In the genomic region with DNA sequence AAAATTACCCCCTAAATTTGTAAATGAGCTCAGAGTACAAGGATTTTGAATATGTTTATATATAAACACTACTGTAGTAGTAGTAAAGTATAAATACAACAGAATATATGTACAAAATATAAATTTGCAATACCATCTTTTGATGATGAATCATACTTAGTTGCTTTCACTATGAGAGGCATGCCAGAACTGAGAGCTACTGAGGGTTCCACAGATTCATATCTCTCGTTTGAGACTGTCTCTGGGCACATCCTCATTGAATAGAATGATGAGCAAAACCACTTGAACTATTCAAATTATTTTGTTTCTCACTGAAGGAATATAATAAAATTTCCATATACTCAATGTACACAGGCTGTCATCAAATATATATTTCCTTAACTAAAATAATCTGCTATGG, we compare ENCODE assay signal across 26 cellular contexts.
DNase-seq lines count a peak whose midpoint lies in the region; ATAC-seq, FAIRE-seq and TF ChIP-seq lines count a peak whose summit lies in the region.
"Had no signal": no experiment of that assay in that cellular context is flagged by ENCODE, and none has a peak within 500 bp of the region (broad histone marks: within the 10 kb centered on the region; RNA-seq: fewer than 3 reads in every experiment).

No MANE protein-coding gene starts in this region.

- no peaks in the 10 kb centered on the region for H3K9me3 ChIP-seq in SK-N-SH
- no peaks in the 10 kb centered on the region for H3K9me3 ChIP-seq in pancreas
- H3K9me3 ChIP-seq: BLaER1, SJSA1 had no signal

- FAIRE-seq in pancreas (lab: Jason Lieb, UNC) = no peak
- FAIRE-seq: G401.6, K562 had no signal

- no peaks in the 10 kb centered on the region for H4K20me1 ChIP-seq in SK-N-SH (ENCODE audit: insufficient read depth)
- H4K20me1 ChIP-seq: BLaER1 had no signal

- H3K79me2 ChIP-seq in SK-N-SH (ENCODE audit: insufficient read depth) = no peaks in the 10 kb centered on the region

- no peaks in the 10 kb centered on the region for H3K27me3 ChIP-seq in SK-N-SH (ENCODE audit: insufficient read depth)
- H3K27me3 ChIP-seq in pancreas = no peaks in the 10 kb centered on the region
- H3K27me3 ChIP-seq: BLaER1 had no signal

- no peaks in the 10 kb centered on the region for H3K36me3 ChIP-seq in SK-N-SH (replicated peaks in 1 of 2; ENCODE audit: control insufficient read depth in 1 of 2, insufficient read depth in 2 of 2, low read length in 1 of 2)
- no peaks in the 10 kb centered on the region for H3K36me3 ChIP-seq in pancreas
- H3K36me3 ChIP-seq: BLaER1, HAP-1, SJSA1 had no signal

- no peak overlapping the region for H3K4me2 ChIP-seq in SK-N-SH
- H3K4me2 ChIP-seq: BLaER1, PC-9 had no signal

- no peaks in the 10 kb centered on the region for H3K4me1 ChIP-seq in SK-N-SH (ENCODE audit: control insufficient read depth in 1 of 2, insufficient read depth in 2 of 2, low read depth in 1 of 2, low read length in 1 of 2)
- no peaks in the 10 kb centered on the region for H3K4me1 ChIP-seq in pancreas
- H3K4me1 ChIP-seq: BLaER1, HAP-1, SJSA1 had no signal

- CTCF ChIA-PET in AG04449 (lab: Yijun Ruan, JAX) = no interaction called here
- CTCF ChIA-PET in SK-N-SH (lab: Yijun Ruan, JAX) = interaction anchor here (0.7 to 1.1 kb wide), 2 partner anchors 14 to 17 kb away, joined by 3 to 4 read pairs; no protein-coding TSS in a partner anchor

- WGBS in SK-N-SH (ENCODE audit: low lambda C conversion rate) = 12% methylated on average over 1 of the region's 1 CpG
- WGBS in pancreas, 2 donors = 30 to 41% methylated on average over 1 of the region's 1 CpG

- no peaks in the 10 kb centered on the region for H3K9me2 ChIP-seq in SK-N-SH

- TF ChIP-seq CTCF in AG04449 (IDR thresholded peaks at IDR 0.05; ENCODE audit: insufficient read depth, low read length, missing control alignments) (no peak), SK-N-SH (IDR thresholded peaks at IDR 0.05) (no peak), pancreas (IDR thresholded peaks at IDR 0.05) (no peak)

- POLR2A ChIA-PET in AG04449 (lab: Yijun Ruan, JAX) = no interaction called here
- POLR2A ChIA-PET in SK-N-SH (lab: Yijun Ruan, JAX) = no interaction called here

- no peak for TF ChIP-seq RAD21 in SK-N-SH (IDR thresholded peaks at IDR 0.05; ENCODE audit: low read length)

- no peak overlapping the region for H3K27ac ChIP-seq in SK-N-SH (ENCODE audit: low read depth in 2 of 2, low read length in 1 of 2)
- no peak overlapping the region for H3K27ac ChIP-seq in pancreas
- H3K27ac ChIP-seq: BLaER1, PC-9, SJSA1 had no signal

- H3K4me3 ChIP-seq in AG04449 (ENCODE audit: low read depth, low read length) (no peak overlapping the region), SK-N-SH (ENCODE audit: low read depth in 2 of 2, low read length in 1 of 2) (no peak overlapping the region), pancreas (no peak overlapping the region)
- H3K4me3 ChIP-seq: BLaER1, HAP-1, K562, PC-9, SJSA1 had no signal

- ATAC-seq in GM18502 (IDR thresholded peaks at IDR 0.05; ENCODE audit: poor library complexity, unreplicated experiment) (peak; percentile 58), pancreas (no peak)
- ATAC-seq: K562 had no signal

- no peak overlapping the region for H2AFZ ChIP-seq in SK-N-SH (ENCODE audit: low read depth)
- H2AFZ ChIP-seq: PC-9 had no signal

- DNase-seq in AG04449 (ENCODE audit: low read depth, low spot score) (peak; percentile 12), SK-N-SH (no peak), fibroblast of peridontal ligament (ENCODE audit: extremely low read depth) (peak; percentile 7), pancreas (no peak), NCI-H2029 (lab: John Stamatoyannopoulos, UW) (no peak), germinal center (ENCODE audit: low spot score) (no peak)
- DNase-seq: CD4-positive, CD25-positive, alpha-beta regulatory T cell; DMS153; DND-41; GOT3; Kasumi-1; MV-4-11; NCI-H1105 treated with DMSO at 0.1 percent for 48 hours; NCI-H146; NCI-H1930; NCI-H446; NCI-H524 treated with DMSO at 0.1 percent for 48 hours; NCI-H82; PC-9; Right ventricle myocardium superior had no signal

- no peak overlapping the region for H3K9ac ChIP-seq in SK-N-SH
- H3K9ac ChIP-seq: BLaER1 had no signal

- intact Hi-C loops in pancreas (cut with DNase I) = no loop called here

- TF ChIP-seq EP300 in SK-N-SH (IDR thresholded peaks at IDR 0.05; ENCODE audit: borderline replicate concordance in 1 of 2, low read depth in 1 of 2, low read length in 1 of 2) = no peak

- H3F3A ChIP-seq in SK-N-SH (replicated peaks; ENCODE audit: insufficient read depth) = peaks cover 6% of the 10 kb centered on the region

TF ChIP-seq in SK-N-SH, 30 proteins besides CTCF, POLR2A, EP300 and RAD21:
- TF ChIP-seq JUND (IDR thresholded peaks at IDR 0.05) (peak; percentile 34; the same call in 1 of the 2 replicates), FOSL2 (IDR thresholded peaks at IDR 0.05; ENCODE audit: borderline replicate concordance, low read depth) (0 out of 2 replicates have a peak, but pooled peaks have one; percentile 31), RXRA (IDR thresholded peaks at IDR 0.05; ENCODE audit: borderline replicate concordance, low read depth) (no peak), GATA2 (CRISPR knock-in tag; IDR thresholded peaks at IDR 0.05) (no peak), RCOR1 (IDR thresholded peaks at IDR 0.05; ENCODE audit: low read length) (no peak), GABPA (IDR thresholded peaks at IDR 0.05; ENCODE audit: low read depth) (no peak), TCF12 (IDR thresholded peaks at IDR 0.05) (0 out of 2 replicates have a peak, but pooled peaks have one; percentile 17), CHD2 (IDR thresholded peaks at IDR 0.05; ENCODE audit: low read length, partially characterized antibody) (no peak), RFX5 (IDR thresholded peaks at IDR 0.05; ENCODE audit: low read length) (no peak), FOXM1 (IDR thresholded peaks at IDR 0.05; ENCODE audit: low read depth) (no peak), SMC3 (IDR thresholded peaks at IDR 0.05; ENCODE audit: low read depth, low read length) (no peak)
- TF ChIP-seq, protein P1, sequence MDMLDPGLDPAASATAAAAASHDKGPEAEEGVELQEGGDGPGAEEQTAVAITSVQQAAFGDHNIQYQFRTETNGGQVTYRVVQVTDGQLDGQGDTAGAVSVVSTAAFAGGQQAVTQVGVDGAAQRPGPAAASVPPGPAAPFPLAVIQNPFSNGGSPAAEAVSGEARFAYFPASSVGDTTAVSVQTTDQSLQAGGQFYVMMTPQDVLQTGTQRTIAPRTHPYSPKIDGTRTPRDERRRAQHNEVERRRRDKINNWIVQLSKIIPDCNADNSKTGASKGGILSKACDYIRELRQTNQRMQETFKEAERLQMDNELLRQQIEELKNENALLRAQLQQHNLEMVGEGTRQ (IDR thresholded peaks at IDR 0.05; ENCODE audit: borderline replicate concordance, low read depth, low read length) = no peak
- TF ChIP-seq, protein P2, sequence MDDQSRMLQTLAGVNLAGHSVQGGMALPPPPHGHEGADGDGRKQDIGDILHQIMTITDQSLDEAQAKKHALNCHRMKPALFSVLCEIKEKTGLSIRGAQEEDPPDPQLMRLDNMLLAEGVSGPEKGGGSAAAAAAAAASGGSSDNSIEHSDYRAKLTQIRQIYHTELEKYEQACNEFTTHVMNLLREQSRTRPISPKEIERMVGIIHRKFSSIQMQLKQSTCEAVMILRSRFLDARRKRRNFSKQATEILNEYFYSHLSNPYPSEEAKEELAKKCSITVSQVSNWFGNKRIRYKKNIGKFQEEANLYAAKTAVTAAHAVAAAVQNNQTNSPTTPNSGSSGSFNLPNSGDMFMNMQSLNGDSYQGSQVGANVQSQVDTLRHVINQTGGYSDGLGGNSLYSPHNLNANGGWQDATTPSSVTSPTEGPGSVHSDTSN (IDR thresholded peaks at IDR 0.05) = peak; percentile 13; the same call in 1 of the 2 replicates
- TF ChIP-seq, protein P3, sequence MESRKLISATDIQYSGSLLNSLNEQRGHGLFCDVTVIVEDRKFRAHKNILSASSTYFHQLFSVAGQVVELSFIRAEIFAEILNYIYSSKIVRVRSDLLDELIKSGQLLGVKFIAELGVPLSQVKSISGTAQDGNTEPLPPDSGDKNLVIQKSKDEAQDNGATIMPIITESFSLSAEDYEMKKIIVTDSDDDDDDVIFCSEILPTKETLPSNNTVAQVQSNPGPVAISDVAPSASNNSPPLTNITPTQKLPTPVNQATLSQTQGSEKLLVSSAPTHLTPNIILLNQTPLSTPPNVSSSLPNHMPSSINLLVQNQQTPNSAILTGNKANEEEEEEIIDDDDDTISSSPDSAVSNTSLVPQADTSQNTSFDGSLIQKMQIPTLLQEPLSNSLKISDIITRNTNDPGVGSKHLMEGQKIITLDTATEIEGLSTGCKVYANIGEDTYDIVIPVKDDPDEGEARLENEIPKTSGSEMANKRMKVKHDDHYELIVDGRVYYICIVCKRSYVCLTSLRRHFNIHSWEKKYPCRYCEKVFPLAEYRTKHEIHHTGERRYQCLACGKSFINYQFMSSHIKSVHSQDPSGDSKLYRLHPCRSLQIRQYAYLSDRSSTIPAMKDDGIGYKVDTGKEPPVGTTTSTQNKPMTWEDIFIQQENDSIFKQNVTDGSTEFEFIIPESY (IDR thresholded peaks at IDR 0.05; ENCODE audit: borderline replicate concordance, low read depth) = no peak

Comparison
In these comparisons a context has a peak if more than half of its experiments do, and no peak if none do; other contexts are left out.
1. DNase-seq: peak in AG04449 (single experiment) and fibroblast of peridontal ligament (single experiment); none in SK-N-SH (single experiment), pancreas (0 of 6), NCI-H2029 (single experiment) and germinal center (single experiment).